In the genomic region with DNA sequence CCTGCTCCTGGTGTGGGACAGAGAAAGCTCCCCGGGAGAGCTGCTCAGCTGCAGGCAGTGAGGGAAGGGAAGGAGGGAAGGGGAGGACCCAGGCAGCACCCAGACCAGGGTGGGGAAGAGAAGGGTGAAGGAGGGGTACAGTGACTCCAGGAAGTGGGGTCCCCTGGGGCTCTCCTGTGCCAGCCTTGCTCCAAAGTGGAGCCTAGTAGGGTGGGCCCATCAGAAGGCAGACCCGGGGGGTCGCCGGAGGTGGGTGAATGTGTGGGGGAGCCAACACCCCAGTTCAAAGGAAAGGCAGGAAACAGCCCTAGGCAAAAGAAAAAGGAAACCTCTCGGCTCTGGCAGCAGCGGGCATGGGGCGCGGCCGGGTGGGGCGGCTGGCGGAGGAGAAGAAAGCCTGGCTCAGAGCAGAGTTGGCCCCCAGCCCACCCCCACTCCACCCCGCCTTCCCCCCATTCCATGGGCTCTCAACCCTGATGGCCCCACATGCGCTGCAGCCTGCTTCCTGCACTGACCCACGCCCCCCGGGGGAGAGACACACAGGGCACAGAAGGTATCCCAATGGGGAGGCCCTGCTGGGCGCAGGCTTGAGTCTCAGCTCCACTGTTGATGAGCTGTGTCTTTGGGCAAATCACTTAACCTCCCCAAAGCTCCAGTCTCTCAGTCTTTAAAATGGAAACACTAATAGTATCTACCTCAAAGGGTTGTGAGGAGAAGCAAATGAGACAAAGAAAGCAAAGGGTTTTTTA, we compare ENCODE assay signal across 18 cellular contexts. TPM values are rescaled to one million over a fixed set of nuclear protein-coding genes. Genes with fewer than 3 reads are reported as not detected.
A peak's percentile ranks its signal among the peaks of the same experiment; 100 is the strongest.
DNase-seq lines count a peak whose midpoint lies in the region; ATAC-seq, FAIRE-seq and TF ChIP-seq lines count a peak whose summit lies in the region.
"Had no signal": no experiment of that assay in that cellular context is flagged by ENCODE, and none has a peak within 500 bp of the region (broad histone marks: within the 10 kb centered on the region; RNA-seq: fewer than 3 reads in every experiment).

No MANE protein-coding gene starts in this region.

- no peaks in the 10 kb centered on the region for H3K9me3 Mint-ChIP-seq in activated naive CD8-positive, alpha-beta T cell (ENCODE audit: low read depth)
- no peaks in the 10 kb centered on the region for H3K9me3 Mint-ChIP-seq in activated naive CD8-positive, alpha-beta T cell treated with anti-CD3 and anti-CD28 coated beads, Interleukin-2, amount 50 U/mL, for 24 hours
- no peaks in the 10 kb centered on the region for H3K9me3 Mint-ChIP-seq in activated CD4-positive, alpha-beta memory T cell treated with anti-CD3 and anti-CD28 coated beads, Interleukin-2, amount 10 ng/mL, durations not matched to agents 7 days and 5 days
- H3K9me3 Mint-ChIP-seq: activated B cell treated with CpG ODN at 0.5 μM for 24 hours; activated T-helper 2 cell treated with anti-CD3 and anti-CD28 coated beads, Interferon-gamma antibody, Interleukin-2, Interleukin-4, amounts not matched to agents 10 μg/mL and 5 μg/mL and 100 μg/mL, durations not matched to agents 14 hours and 24 hours and 36 hours had no signal

- no peak for FAIRE-seq in GM12892 (lab: Jason Lieb, UNC)
- FAIRE-seq: frontal cortex, urothelium cell line had no signal

- TF ChIP-seq CTCF in colonic mucosa (IDR thresholded peaks at IDR 0.05) (no peak), mucosa of descending colon (IDR thresholded peaks at IDR 0.05) (no peak), upper lobe of right lung (IDR thresholded peaks at IDR 0.05) (no peak), BE2C (IDR thresholded peaks at IDR 0.05; ENCODE audit: low read depth, low read length) (no peak)

- H3K27ac ChIP-seq in colonic mucosa = peak overlapping the region; percentile 32
- H3K27ac ChIP-seq in upper lobe of right lung = no peak overlapping the region
- H3K27ac ChIP-seq: C4-2B, SJCRH30 had no signal

- ATAC-seq in activated naive CD8-positive, alpha-beta T cell treated with anti-CD3 and anti-CD28 coated beads, Interleukin-2, amount 50 U/mL, for 24 hours = no peak
- ATAC-seq in mucosa of descending colon (peak; percentile 73), upper lobe of right lung (peak; percentile 14)

- H3K27ac Mint-ChIP-seq in activated naive CD8-positive, alpha-beta T cell = peak overlapping the region; percentile 22
- H3K27ac Mint-ChIP-seq in activated naive CD8-positive, alpha-beta T cell treated with anti-CD3 and anti-CD28 coated beads, Interleukin-2, amount 50 U/mL, for 24 hours = no peak overlapping the region
- no peak overlapping the region for H3K27ac Mint-ChIP-seq in activated CD4-positive, alpha-beta memory T cell treated with anti-CD3 and anti-CD28 coated beads, Interleukin-2, amount 10 ng/mL, durations not matched to agents 7 days and 5 days
- H3K27ac Mint-ChIP-seq: activated B cell treated with CpG ODN at 0.5 μM for 24 hours; activated T-helper 2 cell treated with anti-CD3 and anti-CD28 coated beads, Interferon-gamma antibody, Interleukin-2, Interleukin-4, amounts not matched to agents 10 μg/mL and 5 μg/mL and 100 μg/mL, durations not matched to agents 14 hours and 24 hours and 36 hours had no signal

- no peaks in the 10 kb centered on the region for H3K36me3 ChIP-seq in colonic mucosa
- no peaks in the 10 kb centered on the region for H3K36me3 ChIP-seq in mucosa of descending colon (ENCODE audit: low read depth)
- no peaks in the 10 kb centered on the region for H3K36me3 ChIP-seq in upper lobe of right lung
- H3K36me3 ChIP-seq in BE2C = no peaks in the 10 kb centered on the region
- H3K36me3 ChIP-seq: SJCRH30 had no signal

- CTCF ChIA-PET in activated CD4-positive, alpha-beta memory T cell treated with anti-CD3 and anti-CD28 coated beads, Interleukin-2, amount 10 ng/mL, durations not matched to agents 7 days and 5 days (lab: Charles Lee) = interaction anchor here (0.8 to 1.5 kb wide), 4 partner anchors 10 to 75 kb away, joined by 3 to 7 read pairs (median 3); no protein-coding TSS in a partner anchor

- TF ChIP-seq POLR2A in GM12892 (IDR thresholded peaks at IDR 0.05; ENCODE audit: low read depth, low read length) = no peak

- POLR2A ChIA-PET in activated CD4-positive, alpha-beta memory T cell treated with anti-CD3 and anti-CD28 coated beads, Interleukin-2, amount 10 ng/mL, durations not matched to agents 7 days and 5 days (lab: Charles Lee) = no interaction called here

- H3K4me1 ChIP-seq in colonic mucosa = no peaks in the 10 kb centered on the region
- peaks cover 5% of the 10 kb centered on the region for H3K4me1 ChIP-seq in mucosa of descending colon (ENCODE audit: low read depth)
- no peaks in the 10 kb centered on the region for H3K4me1 ChIP-seq in upper lobe of right lung
- H3K4me1 ChIP-seq in BE2C = peaks cover 8% of the 10 kb centered on the region; the same call in 1 of the 2 replicates
- H3K4me1 ChIP-seq: SJCRH30 had no signal

- no peak overlapping the region for H3K4me3 ChIP-seq in colonic mucosa
- H3K4me3 ChIP-seq in mucosa of descending colon = no peak overlapping the region
- no peak overlapping the region for H3K4me3 ChIP-seq in upper lobe of right lung
- H3K4me3 ChIP-seq in BE2C (ENCODE audit: low read depth, low read length) = no peak overlapping the region
- H3K4me3 ChIP-seq: lung, SJCRH30 had no signal

- no peak for DNase-seq in activated naive CD8-positive, alpha-beta T cell treated with anti-CD3 and anti-CD28 coated beads, Interleukin-2, amount 50 U/mL, for 24 hours
- DNase-seq in colonic mucosa = peak; percentile 83
- DNase-seq in mucosa of descending colon = peak; percentile 75 to 86 (median 79)
- no peak for DNase-seq in upper lobe of right lung
- no peak for DNase-seq in activated CD4-positive, alpha-beta memory T cell treated with anti-CD3 and anti-CD28 coated beads, Interleukin-2, amount 10 ng/mL, durations not matched to agents 7 days and 5 days
- no peak for DNase-seq in GM12892 (ENCODE audit: insufficient read length)
- DNase-seq in BE2C = no peak
- DNase-seq: activated B cell treated with CpG ODN at 0.5 μM for 24 hours; amniotic stem cell; SJCRH30; stimulated activated naive CD4-positive, alpha-beta T cell treated with Interleukin-2 at 50 U/mL for 16 hours had no signal

- peak overlapping the region; percentile 37 to 41 for H3K9ac ChIP-seq in colonic mucosa (ENCODE audit: low read depth in 2 of 2, low read length in 2 of 2)

- peaks cover 2% of the 10 kb centered on the region for H3K27me3 Mint-ChIP-seq in activated naive CD8-positive, alpha-beta T cell
- H3K27me3 Mint-ChIP-seq in activated naive CD8-positive, alpha-beta T cell treated with anti-CD3 and anti-CD28 coated beads, Interleukin-2, amount 50 U/mL, for 24 hours = peaks cover 24% of the 10 kb centered on the region
- peaks cover 30% of the 10 kb centered on the region for H3K27me3 Mint-ChIP-seq in activated CD4-positive, alpha-beta memory T cell treated with anti-CD3 and anti-CD28 coated beads, Interleukin-2, amount 10 ng/mL, durations not matched to agents 7 days and 5 days

- H3K36me3 Mint-ChIP-seq in activated naive CD8-positive, alpha-beta T cell = no peaks in the 10 kb centered on the region
- H3K36me3 Mint-ChIP-seq in activated naive CD8-positive, alpha-beta T cell treated with anti-CD3 and anti-CD28 coated beads, Interleukin-2, amount 50 U/mL, for 24 hours (ENCODE audit: low read depth) = no peaks in the 10 kb centered on the region
- no peaks in the 10 kb centered on the region for H3K36me3 Mint-ChIP-seq in activated CD4-positive, alpha-beta memory T cell treated with anti-CD3 and anti-CD28 coated beads, Interleukin-2, amount 10 ng/mL, durations not matched to agents 7 days and 5 days (ENCODE audit: low read depth)

- intact Hi-C loops in colonic mucosa (cut with DNase I) = no loop called here
- intact Hi-C loops in mucosa of descending colon (cut with DNase I, micrococcal nuclease) = no loop called here
- intact Hi-C loops in upper lobe of right lung (cut with DNase I) = no loop called here

- peak overlapping the region; percentile 35 for H3K4me3 Mint-ChIP-seq in activated naive CD8-positive, alpha-beta T cell
- no peak overlapping the region for H3K4me3 Mint-ChIP-seq in activated naive CD8-positive, alpha-beta T cell treated with anti-CD3 and anti-CD28 coated beads, Interleukin-2, amount 50 U/mL, for 24 hours
- H3K4me3 Mint-ChIP-seq in activated CD4-positive, alpha-beta memory T cell treated with anti-CD3 and anti-CD28 coated beads, Interleukin-2, amount 10 ng/mL, durations not matched to agents 7 days and 5 days = no peak overlapping the region
- H3K4me3 Mint-ChIP-seq: activated B cell treated with CpG ODN at 0.5 μM for 24 hours had no signal

- H3K27me3 ChIP-seq in colonic mucosa = peaks cover under 1% of the 10 kb centered on the region
- H3K27me3 ChIP-seq in upper lobe of right lung = no peaks in the 10 kb centered on the region
- peaks cover under 1% of the 10 kb centered on the region for H3K27me3 ChIP-seq in BE2C

- H3K9me3 ChIP-seq in colonic mucosa = no peaks in the 10 kb centered on the region
- no peaks in the 10 kb centered on the region for H3K9me3 ChIP-seq in mucosa of descending colon
- no peaks in the 10 kb centered on the region for H3K9me3 ChIP-seq in upper lobe of right lung
- H3K9me3 ChIP-seq in BE2C = no peaks in the 10 kb centered on the region
- H3K9me3 ChIP-seq: SJCRH30 had no signal

- peaks cover 31% of the 10 kb centered on the region for H3K4me1 Mint-ChIP-seq in activated naive CD8-positive, alpha-beta T cell (ENCODE audit: low read depth)
- peaks cover 21% of the 10 kb centered on the region for H3K4me1 Mint-ChIP-seq in activated naive CD8-positive, alpha-beta T cell treated with anti-CD3 and anti-CD28 coated beads, Interleukin-2, amount 50 U/mL, for 24 hours
- H3K4me1 Mint-ChIP-seq in activated CD4-positive, alpha-beta memory T cell treated with anti-CD3 and anti-CD28 coated beads, Interleukin-2, amount 10 ng/mL, durations not matched to agents 7 days and 5 days = peaks cover 14% of the 10 kb centered on the region

RNA-seq across cellular contexts. Expression of gene LGR6, which starts 5.7 kb away (rescaled TPM):
- total RNA-seq in colonic mucosa (1 to 10 TPM; 1.3 to 1.6 TPM), mucosa of descending colon (1 to 10 TPM in 2 of 3 donors, under 1 TPM in 1; 0.66 to 4.2 (median 1.3) TPM), upper lobe of right lung (1.8 TPM)
- under 1 TPM in 1 of 2 experiments, not detected in 1; 0.08 TPM for total RNA-seq in activated CD4-positive, alpha-beta memory T cell treated with anti-CD3 and anti-CD28 coated beads, Interleukin-2, amount 10 ng/mL, durations not matched to agents 7 days and 5 days
- polyA plus RNA-seq in GM12892 (2012; ENCODE audit: missing spikeins) = not detected
- polyA plus RNA-seq in BE2C (2012; ENCODE audit: insufficient read depth, insufficient read length, low read depth) = not detected
- total RNA-seq: A172; activated B cell treated with CpG ODN at 0.5 μM for 24 hours; activated T-helper 2 cell treated with anti-CD3 and anti-CD28 coated beads, Interferon-gamma antibody, Interleukin-2, Interleukin-4, amounts not matched to agents 10 μg/mL and 5 μg/mL and 100 μg/mL, durations not matched to agents 14 hours and 24 hours and 36 hours; SJCRH30 had no signal

RNA-seq across cellular contexts. Expression of gene PTPN7, which starts 38.9 kb away (rescaled TPM):
- total RNA-seq in colonic mucosa = 1 to 10 TPM; 2.0 to 2.9 TPM
- total RNA-seq in mucosa of descending colon = 1 to 10 TPM; 5.0 to 6.3 (median 6.1) TPM
- total RNA-seq in upper lobe of right lung = 7.3 TPM
- 100 to 1,000 TPM; 228 to 231 TPM for total RNA-seq in activated CD4-positive, alpha-beta memory T cell treated with anti-CD3 and anti-CD28 coated beads, Interleukin-2, amount 10 ng/mL, durations not matched to agents 7 days and 5 days
- polyA plus RNA-seq in GM12892 (2012; ENCODE audit: missing spikeins) = 36.3 TPM
- polyA plus RNA-seq in BE2C (2012; ENCODE audit: insufficient read depth, insufficient read length, low read depth) = 0.37 TPM
- total RNA-seq: A172, frontal cortex had no signal

RNA-seq across cellular contexts. Expression of gene ARL8A, which starts 54.8 kb away (rescaled TPM):
- total RNA-seq in colonic mucosa (10 to 100 TPM; 30.3 to 57.0 TPM), mucosa of descending colon (10 to 100 TPM; 36.3 to 69.6 (median 41.2) TPM), upper lobe of right lung (106 TPM)
- 10 to 100 TPM; 62.4 to 63.8 TPM for total RNA-seq in activated CD4-positive, alpha-beta memory T cell treated with anti-CD3 and anti-CD28 coated beads, Interleukin-2, amount 10 ng/mL, durations not matched to agents 7 days and 5 days
- polyA plus RNA-seq in GM12892 (2012; ENCODE audit: missing spikeins) = 12.4 TPM
- polyA plus RNA-seq in BE2C (2012; ENCODE audit: insufficient read depth, insufficient read length, low read depth) = 71.3 TPM

Comparison
In these comparisons a context has a peak if more than half of its experiments do, and no peak if none do; other contexts are left out.
1. DNase-seq: peak in colonic mucosa (single experiment) and mucosa of descending colon (3 of 3); none in activated naive CD8-positive, alpha-beta T cell treated with anti-CD3 and anti-CD28 coated beads, Interleukin-2, amount 50 U/mL, for 24 hours (single experiment), upper lobe of right lung (single experiment), activated CD4-positive, alpha-beta memory T cell treated with anti-CD3 and anti-CD28 coated beads, Interleukin-2, amount 10 ng/mL, durations not matched to agents 7 days and 5 days (single experiment), GM12892 (single experiment) and BE2C (single experiment).
2. RNA of gene PTPN7, which starts 38.9 kb away (total RNA-seq): 228 to 231 TPM in activated CD4-positive, alpha-beta memory T cell treated with anti-CD3 and anti-CD28 coated beads, Interleukin-2, amount 10 ng/mL, durations not matched to agents 7 days and 5 days; 7.3 TPM in upper lobe of right lung (single experiment), 5.0 to 6.3 TPM in mucosa of descending colon and 2.0 to 2.9 TPM in colonic mucosa; every median in the first group is over 10 times any median in the second.